In genomic region chr17:7856840-7857723, GRCh38 we compare ENCODE assay signal across 8 cellular contexts. TPM values are rescaled to one million over a fixed set of nuclear protein-coding genes. Genes with fewer than 3 reads are reported as not detected.
A peak's percentile ranks its signal among the peaks of the same experiment; 100 is the strongest.
DNase-seq lines count a peak whose midpoint lies in the region; ATAC-seq and TF ChIP-seq lines count a peak whose summit lies in the region.

Gene NAA38 (minus strand): TSS chr17:7857559. CDS start chr17:7857463, 96 bp downstream.

- H3K27me3 Mint-ChIP-seq in Caco-2 (ENCODE audit: insufficient read depth, unreplicated experiment) (no peaks in the 10 kb centered on the region), endodermal cell (ENCODE audit: insufficient read depth) (peaks cover 33% of the 10 kb centered on the region)

- POLR2A ChIA-PET in Caco-2 (lab: Charles Lee) = interaction anchor here (0.6 to 1.5 kb wide), 9 partner anchors 13 to 242 kb away, joined by 3 to 27 read pairs (median 4); partner anchors contain the start of genes KDM6B, RNF227 and TP53

- no peaks in the 10 kb centered on the region for H3K36me3 ChIP-seq in Caco-2 (ENCODE audit: control insufficient read depth, insufficient read depth, low read length)
- peaks cover 42% of the 10 kb centered on the region for H3K36me3 ChIP-seq in endodermal cell (ENCODE audit: control insufficient read depth, insufficient read depth, low read length)

- BruUV-seq in Caco-2 (replicated peaks; lab: Mats Ljungman, UMichigan) = TSS peak; percentile 89

- no peaks in the 10 kb centered on the region for H3K9me3 Mint-ChIP-seq in Caco-2 (ENCODE audit: unreplicated experiment)
- H3K9me3 Mint-ChIP-seq in endodermal cell = no peaks in the 10 kb centered on the region

- 2 to 3% methylated on average over 51 to 62 of the region's 62 CpGs for WGBS in endodermal cell (ENCODE audit: insufficient coverage in 1 of 2, insufficient read length in 1 of 2), 2 experiments

- peak within 1 kb of the TSS; percentile 83 for H3K9ac ChIP-seq in endodermal cell (ENCODE audit: extremely low read depth, low read length, poor library complexity, severe bottlenecking)

- intact Hi-C loops in Caco-2 (cut with micrococcal nuclease; ENCODE audit: unreplicated experiment) = loop anchor here (1.0 to 2.0 kb wide), 3 partner anchors 14 to 35 kb away; no protein-coding TSS in a partner anchor

- ATAC-seq in GM21360 (IDR thresholded peaks at IDR 0.05; ENCODE audit: unreplicated experiment) = peak; percentile 64

- DNase-seq in Caco-2 = peak; percentile 89 to 96
- peak; percentile 98 for DNase-seq in HT1080 (ENCODE audit: low read depth)
- peak; percentile 97 to 100 for DNase-seq in NOMO-1 (lab: John Stamatoyannopoulos, UW; ENCODE audit: unreplicated experiment in 2 of 2)
- DNase-seq in activated CD8-positive, alpha-beta memory T cell treated with anti-CD3 and anti-CD28 coated beads for 4 hours (ENCODE audit: low read depth in 2 of 2) = peak; percentile 87 to 93
- DNase-seq in endodermal cell = peak; percentile 100
- peak; percentile 96 for DNase-seq in mesenteric fat pad (ENCODE audit: low spot score)
- DNase-seq in stimulated activated CD8-positive, alpha-beta memory T cell treated with anti-CD3 and anti-CD28 coated beads, Interleukin-15, amount 100 ng/mL, for 24 hours (ENCODE audit: low read depth) = peak; percentile 71

- no peaks in the 10 kb centered on the region for H3K27me3 ChIP-seq in Caco-2 (replicated peaks; ENCODE audit: control insufficient read depth, insufficient read depth, low read length)
- no peaks in the 10 kb centered on the region for H3K27me3 ChIP-seq in endodermal cell (ENCODE audit: control insufficient read depth, insufficient read depth, low read length, poor library complexity, severe bottlenecking)

- peak within 1 kb of the TSS; percentile 49 for H3K4me3 ChIP-seq in Caco-2 (ENCODE audit: low read depth, low read length)
- H3K4me3 ChIP-seq in endodermal cell (ENCODE audit: low read length) = peak within 1 kb of the TSS; percentile 93

- H3K4me1 ChIP-seq in Caco-2 (no peaks in the 10 kb centered on the region), endodermal cell (ENCODE audit: control insufficient read depth, insufficient read depth, low read length) (no peaks in the 10 kb centered on the region)

- H3K9me3 ChIP-seq in Caco-2 (no peaks in the 10 kb centered on the region), endodermal cell (ENCODE audit: control insufficient read depth, low read length) (no peaks in the 10 kb centered on the region)

- peak in 1 of 2 experiments; percentile 40 for TF ChIP-seq CTCF in Caco-2 (IDR thresholded peaks at IDR 0.05; ENCODE audit: insufficient read depth in 1 of 2, low read depth in 1 of 2, low read length in 1 of 2, severe bottlenecking in 1 of 2, unreplicated experiment in 1 of 2)
- TF ChIP-seq CTCF in endodermal cell (conservative IDR thresholded peaks at IDR 0.05) = peak; percentile 49

- H3K4me1 Mint-ChIP-seq in Caco-2 (ENCODE audit: low read depth, unreplicated experiment) (peaks cover 5% of the 10 kb centered on the region), endodermal cell (peaks cover 13% of the 10 kb centered on the region)

- H3K36me3 Mint-ChIP-seq in Caco-2 (ENCODE audit: insufficient read depth, unreplicated experiment) = peaks cover 32% of the 10 kb centered on the region
- peaks cover 31% of the 10 kb centered on the region for H3K36me3 Mint-ChIP-seq in endodermal cell (ENCODE audit: low read depth)

- H3K4me3 Mint-ChIP-seq in Caco-2 (ENCODE audit: unreplicated experiment) = no peak within 1 kb of the TSS
- H3K4me3 Mint-ChIP-seq in endodermal cell = no peak within 1 kb of the TSS

- CTCF ChIA-PET in Caco-2 (lab: Charles Lee) = interaction anchor here (0.5 to 1.5 kb wide), 20 partner anchors 12 to 206 kb away, joined by 3 to 8 read pairs (median 4); partner anchors contain the start of genes ATP1B2, CNTROB, KDM6B and TP53

- H3K27ac ChIP-seq in endodermal cell (ENCODE audit: low read depth, low read length) = peak within 1 kb of the TSS; percentile 96

- H3K27ac Mint-ChIP-seq in Caco-2 (ENCODE audit: unreplicated experiment) = no peak within 1 kb of the TSS
- no peak within 1 kb of the TSS for H3K27ac Mint-ChIP-seq in endodermal cell

RNA-seq across cellular contexts. Expression of gene NAA38, which starts in this region (rescaled TPM):
- total RNA-seq in Caco-2 (2022) (20.9 and 27.4 TPM in 2 replicates), endodermal cell (10 to 100 TPM; 38.9 to 44.8 TPM), mesenteric fat pad (68.3 TPM)
- 98.2 and 168 TPM in 2 replicates for total RNA-seq in HT1080 (2014; rRNA removed; shearing (Covaris generic))
- polyA plus RNA-seq in HT1080 (2015; cell fraction: cytosol; rRNA removed) = 46.6 and 75.3 TPM in 2 replicates
- 32.2 and 33.5 TPM in 2 replicates for polyA plus RNA-seq in HT1080 (2015; cell fraction: nucleus; rRNA removed)
- polyA plus RNA-seq in endodermal cell (2013, experiment 1 of 2) = 65.6 TPM
- polyA plus RNA-seq in endodermal cell (2013, experiment 2 of 2) = 58.9 TPM

Comparison
In these comparisons a context has a peak if more than half of its experiments do, and no peak if none do; other contexts are left out.
1. Peak in every context shown above with its lines: DNase-seq, ATAC-seq, H3K4me3 ChIP-seq and H3K27ac ChIP-seq.